In genomic region chr12:109500406-109501185, GRCh38 we compare ENCODE assay signal across 27 cellular contexts. TPM values are rescaled to one million over a fixed set of nuclear protein-coding genes. Genes with fewer than 3 reads are reported as not detected.
DNase-seq lines count a peak whose midpoint lies in the region; ATAC-seq and FAIRE-seq lines count a peak whose summit lies in the region.
"Had no signal": no experiment of that assay in that cellular context is flagged by ENCODE, and none has a peak within 500 bp of the region (broad histone marks: within the 10 kb centered on the region; RNA-seq: fewer than 3 reads in every experiment).

No MANE protein-coding gene starts in this region.

- ATAC-seq in activated T-cell treated with anti-CD3 and anti-CD28 coated beads, Interleukin-2, amount 50 U/mL, for 4 hours: no peak
- ATAC-seq: Right ventricle myocardium inferior, SK-N-SH treated with all-trans-retinoic acid at 6 μM for 48 hours had no signal

- H3K4me1 Mint-ChIP-seq in activated T-cell treated with anti-CD3 and anti-CD28 coated beads, Interleukin-2, amount 50 U/mL, for 4 hours (ENCODE audit: low read depth): no peaks in the 10 kb centered on the region

- H3K9me3 ChIP-seq in BLaER1: no peaks in the 10 kb centered on the region
- H3K9me3 ChIP-seq: BLaER1 treated with 17β-estradiol and CSF1 and Interleukin-3, amounts not matched to agents 10 nM and 100 nM; MG63; SJCRH30 had no signal

- H3K9ac ChIP-seq in BLaER1: 0 out of 2 replicates have a peak overlapping the region, but pooled peaks have one; percentile 17
- H3K9ac ChIP-seq: BLaER1 treated with 17β-estradiol and CSF1 and Interleukin-3, amounts not matched to agents 10 nM and 100 nM had no signal

- no peak overlapping the region for H3K27ac ChIP-seq in BLaER1
- H3K27ac ChIP-seq: BLaER1 treated with 17β-estradiol and CSF1 and Interleukin-3, amounts not matched to agents 10 nM and 100 nM; PC-9; SJCRH30 had no signal

- no peak overlapping the region for H3K4me3 ChIP-seq in BLaER1
- H3K4me3 ChIP-seq: BLaER1 treated with 17β-estradiol and CSF1 and Interleukin-3, amounts not matched to agents 10 nM and 100 nM; MG63; PC-9; SJCRH30 had no signal

- H3K4me3 Mint-ChIP-seq in activated T-cell treated with anti-CD3 and anti-CD28 coated beads, Interleukin-2, amount 50 U/mL, for 4 hours: no peak overlapping the region
- H3K4me3 Mint-ChIP-seq: CD4-positive, alpha-beta T cell had no signal

- no peak overlapping the region for H3K4me2 ChIP-seq in BLaER1
- H3K4me2 ChIP-seq: BLaER1 treated with 17β-estradiol and CSF1 and Interleukin-3, amounts not matched to agents 10 nM and 100 nM; PC-9 had no signal

- H3K9me3 Mint-ChIP-seq in activated T-cell treated with anti-CD3 and anti-CD28 coated beads, Interleukin-2, amount 50 U/mL, for 4 hours: no peaks in the 10 kb centered on the region
- H3K9me3 Mint-ChIP-seq: CD4-positive, alpha-beta T cell had no signal

- H3K4me1 ChIP-seq in BLaER1: no peaks in the 10 kb centered on the region
- H3K4me1 ChIP-seq: BLaER1 treated with 17β-estradiol and CSF1 and Interleukin-3, amounts not matched to agents 10 nM and 100 nM had no signal

- H4K20me1 ChIP-seq in BLaER1: no peaks in the 10 kb centered on the region

- intact Hi-C loops in head of caudate nucleus (cut with DNase I): no loop called here

- no peaks in the 10 kb centered on the region for H3K27me3 ChIP-seq in BLaER1
- H3K27me3 ChIP-seq: BLaER1 treated with 17β-estradiol and CSF1 and Interleukin-3, amounts not matched to agents 10 nM and 100 nM; MG63; SJCRH30 had no signal

- H3K36me3 Mint-ChIP-seq in activated T-cell treated with anti-CD3 and anti-CD28 coated beads, Interleukin-2, amount 50 U/mL, for 4 hours (ENCODE audit: insufficient read depth): peaks cover 64% of the 10 kb centered on the region

- H3K36me3 ChIP-seq in BLaER1: peaks cover 87% of the 10 kb centered on the region

- peak; percentile 38 for FAIRE-seq in HTR-8/SVneo (lab: Jason Lieb, UNC)
- FAIRE-seq: A204.1, GM12891, H1 had no signal

- no peak for DNase-seq in HTR-8/SVneo (ENCODE audit: insufficient read length, low spot score)
- peak in 40 of 42 donors; percentile 26 to 87 (median 68) for DNase-seq in head of caudate nucleus
- peak; percentile 70 for DNase-seq in putamen (ENCODE audit: low spot score)
- DNase-seq in EL: no peak
- DNase-seq in activated T-cell treated with anti-CD3 and anti-CD28 coated beads, Interleukin-2, amount 50 U/mL, for 4 hours: no peak
- no peak for DNase-seq in stimulated activated CD4-positive, alpha-beta T cell treated with anti-CD3 and anti-CD28 coated beads, Interleukin-2, amount 100 ng/mL, for 48 hours
- DNase-seq: CD4-positive, alpha-beta T cell; DMS53; GDM1; HCEC 1CT; KBM-7; MG63; NCI-H1105 treated with DMSO at 0.1 percent for 48 hours; NCI-H146; NCI-H2029; NCI-H446; NCI-H524 treated with DMSO at 0.1 percent for 48 hours; NCI-H82; PC-9; SJCRH30 had no signal

- no peaks in the 10 kb centered on the region for H3K27me3 Mint-ChIP-seq in activated T-cell treated with anti-CD3 and anti-CD28 coated beads, Interleukin-2, amount 50 U/mL, for 4 hours (ENCODE audit: low read depth)
- H3K27me3 Mint-ChIP-seq: CD4-positive, alpha-beta T cell had no signal

RNA-seq across cellular contexts. Expression of gene UBE3B, which starts 23.2 kb away (rescaled TPM):
- total RNA-seq in activated T-cell treated with anti-CD3 and anti-CD28 coated beads, Interleukin-2, amount 50 U/mL, for 4 hours: 10 to 100 TPM; 24.1 to 25.4 (median 24.4) TPM

RNA-seq across cellular contexts. Expression of gene KCTD10, which starts 23.5 kb away (rescaled TPM):
- 10 to 100 TPM; 42.7 to 47.3 (median 45.4) TPM for total RNA-seq in activated T-cell treated with anti-CD3 and anti-CD28 coated beads, Interleukin-2, amount 50 U/mL, for 4 hours

Comparison
In these comparisons a context has a peak if more than half of its experiments do, and no peak if none do; other contexts are left out.
1. DNase-seq: peak in head of caudate nucleus (40 of 42) and putamen (single experiment); none in HTR-8/SVneo (single experiment), EL (single experiment), activated T-cell treated with anti-CD3 and anti-CD28 coated beads, Interleukin-2, amount 50 U/mL, for 4 hours (single experiment) and stimulated activated CD4-positive, alpha-beta T cell treated with anti-CD3 and anti-CD28 coated beads, Interleukin-2, amount 100 ng/mL, for 48 hours (0 of 2).